ENCODE assay signal across 8 cellular contexts in genomic region chr13:59677966-59678814, GRCh38.
DNase-seq lines count a peak whose midpoint lies in the region; ATAC-seq and TF ChIP-seq lines count a peak whose summit lies in the region.

No MANE protein-coding gene starts in this region.

- no peaks in the 10 kb centered on the region for H3K9me3 ChIP-seq in CD4-positive, CD25-positive, alpha-beta regulatory T cell (ENCODE audit: control insufficient read depth in 2 of 2, low read length in 2 of 2)
- H3K9me3 ChIP-seq in vagina: no peaks in the 10 kb centered on the region

- no peaks in the 10 kb centered on the region for H3K9me3 Mint-ChIP-seq in CD4-positive, CD25-positive, alpha-beta regulatory T cell

- no peaks in the 10 kb centered on the region for H3K36me3 Mint-ChIP-seq in CD4-positive, CD25-positive, alpha-beta regulatory T cell

- no peak overlapping the region for H3K4me3 ChIP-seq in CD4-positive, CD25-positive, alpha-beta regulatory T cell (ENCODE audit: low read depth, low read length)
- H3K4me3 ChIP-seq in vagina: no peak overlapping the region

- peaks cover 0 to 7% (median 5%) of the 10 kb centered on the region in 4 donors for H3K4me1 Mint-ChIP-seq in CD4-positive, CD25-positive, alpha-beta regulatory T cell

- H3K27me3 ChIP-seq in CD4-positive, CD25-positive, alpha-beta regulatory T cell (ENCODE audit: control insufficient read depth, insufficient read depth, low read length): no peaks in the 10 kb centered on the region
- no peaks in the 10 kb centered on the region for H3K27me3 ChIP-seq in vagina

- no peak overlapping the region for H3K27ac Mint-ChIP-seq in CD4-positive, CD25-positive, alpha-beta regulatory T cell

- no peaks in the 10 kb centered on the region for H3K27me3 Mint-ChIP-seq in CD4-positive, CD25-positive, alpha-beta regulatory T cell

- no peak overlapping the region for H3K27ac ChIP-seq in CD4-positive, CD25-positive, alpha-beta regulatory T cell (ENCODE audit: insufficient read depth, low read length, poor library complexity, severe bottlenecking)
- H3K27ac ChIP-seq in vagina: no peak overlapping the region

- peak in 2 of 3 donors; percentile 22 to 58 for DNase-seq in CD4-positive, CD25-positive, alpha-beta regulatory T cell
- DNase-seq in NCI-H82 treated with DMSO at 0.1 percent for 48 hours (lab: John Stamatoyannopoulos, UW; ENCODE audit: unreplicated experiment) (peak; percentile 71), left lobe of liver (ENCODE audit: low spot score) (no peak), vagina (ENCODE audit: extremely low spot score in 2 of 2) (no peak)
- peak; percentile 13 for DNase-seq in central memory CD4-positive, alpha-beta T cell
- no peak for DNase-seq in activated T-cell treated with anti-CD3 and anti-CD28 coated beads, Interleukin-2, amount 50 U/mL, for 48 hours

- no peak overlapping the region for H3K4me3 Mint-ChIP-seq in CD4-positive, CD25-positive, alpha-beta regulatory T cell

- no peaks in the 10 kb centered on the region for H3K4me1 ChIP-seq in CD4-positive, CD25-positive, alpha-beta regulatory T cell (ENCODE audit: control insufficient read depth, insufficient read depth, low read length, poor library complexity, severe bottlenecking)
- H3K4me1 ChIP-seq in vagina: no peaks in the 10 kb centered on the region

- no peak for TF ChIP-seq POLR2A in vagina (IDR thresholded peaks at IDR 0.05)

- H3K36me3 ChIP-seq in CD4-positive, CD25-positive, alpha-beta regulatory T cell (ENCODE audit: control insufficient read depth, insufficient read depth, low read length): no peaks in the 10 kb centered on the region
- H3K36me3 ChIP-seq in vagina: no peaks in the 10 kb centered on the region

- TF ChIP-seq CTCF in vagina (IDR thresholded peaks at IDR 0.05): peak in 2 of 3 experiments; percentile 20 to 36

- peak in 1 of 2 donors; percentile 59 for ATAC-seq in CD4-positive, CD25-positive, alpha-beta regulatory T cell (ENCODE audit: low read depth in 2 of 2)
- ATAC-seq in GM18873 (IDR thresholded peaks at IDR 0.05; ENCODE audit: low FRiP score, unreplicated experiment) (peak; percentile 70), HG03103 (IDR thresholded peaks at IDR 0.05; ENCODE audit: low read depth, unreplicated experiment) (peak; percentile 57), left lobe of liver (peak; percentile 79)

- intact Hi-C loops in vagina (cut with DNase I): no loop called here

Comparison
In these comparisons a context has a peak if more than half of its experiments do, and no peak if none do; other contexts are left out.
1. DNase-seq: peak in CD4-positive, CD25-positive, alpha-beta regulatory T cell (2 of 3), NCI-H82 treated with DMSO at 0.1 percent for 48 hours (single experiment) and central memory CD4-positive, alpha-beta T cell (single experiment); none in left lobe of liver (single experiment), vagina (0 of 2) and activated T-cell treated with anti-CD3 and anti-CD28 coated beads, Interleukin-2, amount 50 U/mL, for 48 hours (0 of 2).